In genomic region chr4:109444182-109444844, GRCh38 we compare ENCODE assay signal across 9 cellular contexts. TPM values are rescaled to one million over a fixed set of nuclear protein-coding genes. Genes with fewer than 3 reads are reported as not detected.
DNase-seq lines count a peak whose midpoint lies in the region; ATAC-seq lines count a peak whose summit lies in the region.
"Had no signal": no experiment of that assay in that cellular context is flagged by ENCODE, and none has a peak within 500 bp of the region (broad histone marks: within the 10 kb centered on the region; RNA-seq: fewer than 3 reads in every experiment).

No MANE protein-coding gene starts in this region.

- H3K4me3 Mint-ChIP-seq in activated CD4-positive, alpha-beta T cell treated with anti-CD3 and anti-CD28 coated beads, Interleukin-2, amount 10 ng/mL, durations not matched to agents 24 days and 14 days: no peak overlapping the region

- intact Hi-C loops in activated CD4-positive, alpha-beta T cell treated with anti-CD3 and anti-CD28 coated beads, Interleukin-2, amount 10 ng/mL, durations not matched to agents 24 days and 14 days (cut with micrococcal nuclease): no loop called here

- H3K9me3 Mint-ChIP-seq in activated CD4-positive, alpha-beta T cell treated with anti-CD3 and anti-CD28 coated beads, Interleukin-2, amount 10 ng/mL, durations not matched to agents 24 days and 14 days: peaks cover 3% of the 10 kb centered on the region

- peaks cover 88 to 100% (median 100%) of the 10 kb centered on the region in 11 experiments for H4K20me1 ChIP-seq in BLaER1 treated with 17β-estradiol and CSF1 and Interleukin-3, amounts not matched to agents 10 nM and 100 nM

- H3K4me1 ChIP-seq in BLaER1 treated with 17β-estradiol and CSF1 and Interleukin-3, amounts not matched to agents 10 nM and 100 nM: peaks cover 7 to 65% (median 27%) of the 10 kb centered on the region in 10 experiments

- peaks cover 26% of the 10 kb centered on the region for H3K36me3 Mint-ChIP-seq in activated CD4-positive, alpha-beta T cell treated with anti-CD3 and anti-CD28 coated beads, Interleukin-2, amount 10 ng/mL, durations not matched to agents 24 days and 14 days (ENCODE audit: low read depth)

- no peak overlapping the region for H3K27ac ChIP-seq in BLaER1 treated with 17β-estradiol and CSF1 and Interleukin-3, amounts not matched to agents 10 nM and 100 nM

- no peak overlapping the region for H3K9ac ChIP-seq in BLaER1 treated with 17β-estradiol and CSF1 and Interleukin-3, amounts not matched to agents 10 nM and 100 nM

- H3K27me3 Mint-ChIP-seq in activated CD4-positive, alpha-beta T cell treated with anti-CD3 and anti-CD28 coated beads, Interleukin-2, amount 10 ng/mL, durations not matched to agents 24 days and 14 days: no peaks in the 10 kb centered on the region

- ATAC-seq in GM19328 (IDR thresholded peaks at IDR 0.05; ENCODE audit: unreplicated experiment) (peak; percentile 66), HG02885 (IDR thresholded peaks at IDR 0.05; ENCODE audit: poor library complexity, unreplicated experiment) (peak; percentile 66), GM19397 (IDR thresholded peaks at IDR 0.05; ENCODE audit: unreplicated experiment) (no peak)

- H3K4me2 ChIP-seq in BLaER1 treated with 17β-estradiol and CSF1 and Interleukin-3, amounts not matched to agents 10 nM and 100 nM: peak overlapping the region in 8 of 11 experiments; percentile 6 to 54 (median 44); a peak in 10 of 22 replicates

- peak; percentile 25 for DNase-seq in NOMO-1 treated with dmso at 0.1 percent for 144 hours (lab: John Stamatoyannopoulos, UW; ENCODE audit: unreplicated experiment)
- no peak for DNase-seq in activated CD4-positive, alpha-beta T cell treated with anti-CD3 and anti-CD28 coated beads, Interleukin-2, amount 10 ng/mL, durations not matched to agents 24 days and 14 days
- DNase-seq in activated CD4-positive, alpha-beta T cell treated with anti-CD3 and anti-CD28 coated beads, Interleukin-2, amount 50 U/mL, for 1 hour: no peak
- no peak for DNase-seq in H7
- DNase-seq: NCI-H1436 had no signal

- no peaks in the 10 kb centered on the region for H3K27me3 ChIP-seq in BLaER1 treated with 17β-estradiol and CSF1 and Interleukin-3, amounts not matched to agents 10 nM and 100 nM
- H3K27me3 ChIP-seq in H7 (ENCODE audit: control insufficient read depth, insufficient read depth, low read length): no peaks in the 10 kb centered on the region

- H3K4me3 ChIP-seq in BLaER1 treated with 17β-estradiol and CSF1 and Interleukin-3, amounts not matched to agents 10 nM and 100 nM: no peak overlapping the region
- no peak overlapping the region for H3K4me3 ChIP-seq in H7 (ENCODE audit: insufficient read depth, low read depth, low read length)

- H3K36me3 ChIP-seq in BLaER1 treated with 17β-estradiol and CSF1 and Interleukin-3, amounts not matched to agents 10 nM and 100 nM: peaks cover 20 to 67% (median 45%) of the 10 kb centered on the region in 11 experiments
- H3K36me3 ChIP-seq in H7 (replicated peaks; ENCODE audit: control insufficient read depth, insufficient read depth, low read length): no peaks in the 10 kb centered on the region; the same call in 1 of the 2 replicates

- H3K4me1 Mint-ChIP-seq in activated CD4-positive, alpha-beta T cell treated with anti-CD3 and anti-CD28 coated beads, Interleukin-2, amount 10 ng/mL, durations not matched to agents 24 days and 14 days: peaks cover 27% of the 10 kb centered on the region

- no peak overlapping the region for H3K27ac Mint-ChIP-seq in activated CD4-positive, alpha-beta T cell treated with anti-CD3 and anti-CD28 coated beads, Interleukin-2, amount 10 ng/mL, durations not matched to agents 24 days and 14 days

- peaks cover 4 to 16% (median 8%) of the 10 kb centered on the region in 11 experiments; a peak in 14 of 22 replicates for H3K9me3 ChIP-seq in BLaER1 treated with 17β-estradiol and CSF1 and Interleukin-3, amounts not matched to agents 10 nM and 100 nM (replicated peaks in 1 of 11)

RNA-seq across cellular contexts. Expression of gene SEC24B, which starts 10.7 kb away (rescaled TPM):
- total RNA-seq in activated CD4-positive, alpha-beta T cell treated with anti-CD3 and anti-CD28 coated beads, Interleukin-2, amount 10 ng/mL, durations not matched to agents 24 days and 14 days: 32.5 and 33.6 TPM in 2 replicates
- 21.4 and 21.7 TPM in 2 replicates for total RNA-seq in H7 (2014; rRNA removed; shearing (Covaris generic))
